ENCODE assay signal across 16 cellular contexts in genomic region chr7:45071528-45071927, GRCh38.
"Had no signal": no experiment of that assay in that cellular context is flagged by ENCODE, and none has a peak within 500 bp of the region (broad histone marks: within the 10 kb centered on the region; RNA-seq: fewer than 3 reads in every experiment).

No MANE protein-coding gene starts in this region.

- ATAC-seq: heart left ventricle, left cardiac atrium had no signal

- H3K9me3 ChIP-seq: ascending aorta, breast epithelium, heart left ventricle, lower lobe of right lung, sigmoid colon, uterus had no signal

- H3K27me3 ChIP-seq: ascending aorta, breast epithelium, heart left ventricle, sigmoid colon, uterus had no signal

- DNase-seq: activated effector memory CD4-positive, alpha-beta T cell treated with anti-CD3 and anti-CD28 coated beads, Interleukin-2, amount 50 U/mL, for 16 hours; activated T-cell treated with anti-CD3 and anti-CD28 coated beads, Interleukin-2, amount 50 U/mL, for 1 hour; cerebellar nuclear complex; heart left ventricle; left cardiac atrium; lower lobe of right lung; midbrain; sigmoid colon; stimulated activated CD4-positive, alpha-beta T cell treated with anti-CD3 and anti-CD28 coated beads, Interleukin-1b, Interleukin-23, amount 100 ng/mL, for 48 hours; SW 1271; uterus had no signal

- H3K36me3 ChIP-seq: breast epithelium, uterus had no signal

- H3K27ac ChIP-seq: ascending aorta, epithelial cell of prostate, heart left ventricle, lower lobe of right lung, parathyroid adenoma, sigmoid colon, uterus had no signal

- FAIRE-seq: frontal cortex had no signal

- H3K4me3 ChIP-seq: ascending aorta, breast epithelium, heart left ventricle, lower lobe of right lung, sigmoid colon, uterus had no signal

- H3K4me1 ChIP-seq: ascending aorta, lower lobe of right lung, parathyroid adenoma, sigmoid colon, uterus had no signal
